ENCODE assay signal across 16 cellular contexts in the genomic region with DNA sequence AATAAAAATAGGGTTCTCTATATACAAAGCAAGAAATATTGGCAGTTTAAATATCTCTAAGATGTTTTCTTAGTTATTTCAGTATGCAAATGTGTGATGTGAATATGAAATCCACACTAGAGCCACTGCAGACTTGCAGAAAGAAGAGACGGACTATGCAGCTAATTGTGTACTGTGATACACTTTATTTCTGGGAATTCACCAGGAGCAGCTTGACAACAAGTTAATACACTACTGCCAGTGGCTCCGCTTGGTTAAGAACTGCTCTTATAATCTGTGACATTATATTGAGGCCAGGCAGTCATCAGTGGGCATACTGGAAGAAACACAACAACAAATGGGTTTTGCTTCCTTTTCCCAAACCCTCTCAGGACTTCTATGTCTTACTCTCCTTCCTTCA.
DNase-seq lines count a peak whose midpoint lies in the region; ATAC-seq and TF ChIP-seq lines count a peak whose summit lies in the region.
"Had no signal": no experiment of that assay in that cellular context is flagged by ENCODE, and none has a peak within 500 bp of the region (broad histone marks: within the 10 kb centered on the region; RNA-seq: fewer than 3 reads in every experiment).

No MANE protein-coding gene starts in this region.

- H3K79me2 ChIP-seq in PC-3 (ENCODE audit: low read length) = peaks cover 5% of the 10 kb centered on the region; the same call in 1 of the 2 replicates

- H2BK5ac ChIP-seq in mesenchymal stem cell (ENCODE audit: low read depth, low read length, poor library complexity, severe bottlenecking) = no peak overlapping the region

- no peaks in the 10 kb centered on the region for H3K27me3 ChIP-seq in left ventricle myocardium inferior (ENCODE audit: low read depth)
- H3K27me3 ChIP-seq in PC-3 (ENCODE audit: low read length) = no peaks in the 10 kb centered on the region
- H3K27me3 ChIP-seq in mesenchymal stem cell (ENCODE audit: control insufficient read depth in 1 of 2, insufficient read depth in 1 of 2, low read length in 2 of 2) = no peaks in the 10 kb centered on the region
- no peaks in the 10 kb centered on the region for H3K27me3 ChIP-seq in suprapubic skin
- no peaks in the 10 kb centered on the region for H3K27me3 ChIP-seq in testis
- H3K27me3 ChIP-seq: BE2C had no signal

- H3K9ac ChIP-seq in PC-3 (ENCODE audit: low read length) (no peak overlapping the region), mesenchymal stem cell (ENCODE audit: low read length) (peak overlapping the region; percentile 20)

- H2AFZ ChIP-seq in PC-3 (ENCODE audit: low read length) = no peak overlapping the region
- H2AFZ ChIP-seq in mesenchymal stem cell (ENCODE audit: low read depth, low read length) = no peak overlapping the region
- H2AFZ ChIP-seq: GM23338 had no signal

- no peak overlapping the region for H3K4me3 ChIP-seq in left ventricle myocardium inferior
- H3K4me3 ChIP-seq in PC-3 (ENCODE audit: low read length) = no peak overlapping the region
- no peak overlapping the region for H3K4me3 ChIP-seq in mesenchymal stem cell (ENCODE audit: insufficient read depth in 1 of 2, low read depth in 1 of 2, low read length in 2 of 2)
- H3K4me3 ChIP-seq in suprapubic skin = no peak overlapping the region
- no peak overlapping the region for H3K4me3 ChIP-seq in testis
- H3K4me3 ChIP-seq: GM23338 had no signal

- ATAC-seq in Right ventricle myocardium inferior = no peak
- no peak for ATAC-seq in PC-3
- no peak for ATAC-seq in GM19023 (IDR thresholded peaks at IDR 0.05; ENCODE audit: unreplicated experiment)
- ATAC-seq: GM23338 had no signal

- TF ChIP-seq EP300 in suprapubic skin (IDR thresholded peaks at IDR 0.05) = no peak

- H3K9me2 ChIP-seq in PC-3 (replicated peaks; ENCODE audit: low read length) = no peaks in the 10 kb centered on the region

- peak overlapping the region; percentile 6 for H3K27ac ChIP-seq in left ventricle myocardium inferior (replicated peaks)
- 0 out of 2 replicates have a peak overlapping the region, but pooled peaks have one; percentile 13 for H3K27ac ChIP-seq in PC-3 (ENCODE audit: low read length)
- H3K27ac ChIP-seq in mesenchymal stem cell (ENCODE audit: low read length, poor library complexity, severe bottlenecking) = no peak overlapping the region
- no peak overlapping the region for H3K27ac ChIP-seq in suprapubic skin
- H3K27ac ChIP-seq in testis = no peak overlapping the region
- H3K27ac ChIP-seq: HL-60 had no signal

- no peak overlapping the region for H3K4ac ChIP-seq in mesenchymal stem cell (ENCODE audit: low read depth in 1 of 2, low read length in 2 of 2)

- WGBS in mesenchymal stem cell = 100% methylated on average over 2 of the region's 2 CpGs
- 71% methylated on average over 2 of the region's 2 CpGs for WGBS in suprapubic skin
- 85 to 93% methylated on average over 2 of the region's 2 CpGs for WGBS in testis, 2 donors

- H4K91ac ChIP-seq in mesenchymal stem cell (ENCODE audit: low read length) = no peak overlapping the region

- POLR2A ChIA-PET in PC-3 (lab: Charles Lee; ENCODE audit: unreplicated experiment) = no interaction called here

- H2BK12ac ChIP-seq in mesenchymal stem cell (ENCODE audit: low read length in 2 of 2) = no peak overlapping the region

- H3K18ac ChIP-seq in mesenchymal stem cell (ENCODE audit: low read depth in 1 of 2, low read length in 2 of 2) = no peak overlapping the region

- no peaks in the 10 kb centered on the region for H3F3A ChIP-seq in PC-3 (ENCODE audit: low read length, unreplicated experiment)

- TF ChIP-seq CTCF in left ventricle myocardium inferior (IDR thresholded peaks at IDR 0.05; ENCODE audit: borderline replicate concordance) (no peak), PC-3 (conservative IDR thresholded peaks at IDR 0.05; ENCODE audit: low read depth, low read length) (no peak), suprapubic skin (IDR thresholded peaks at IDR 0.05) (no peak), testis (IDR thresholded peaks at IDR 0.05) (no peak)

- peaks cover 13% of the 10 kb centered on the region for H3K79me1 ChIP-seq in mesenchymal stem cell (replicated peaks; ENCODE audit: low read length, poor library complexity, severe bottlenecking)

- H4K20me1 ChIP-seq in PC-3 (ENCODE audit: low read length) = no peaks in the 10 kb centered on the region

- DNase-seq in left ventricle myocardium inferior = no peak
- DNase-seq in Right ventricle myocardium inferior (ENCODE audit: missing footprints) = no peak
- no peak for DNase-seq in PC-3
- DNase-seq in mesenchymal stem cell = no peak
- DNase-seq in suprapubic skin (ENCODE audit: low spot score in 2 of 2) = no peak
- DNase-seq in testis = no peak
- DNase-seq: ACHN; BE2C; C1 segment of cervical spinal cord; CD4-positive, CD25-positive, alpha-beta regulatory T cell; CD8-positive, alpha-beta memory T cell; COR-L47; DMS 273 treated with DMSO at 0.1 percent for 48 hours had no signal

- H3K4me2 ChIP-seq in PC-3 (ENCODE audit: low read length) = no peak overlapping the region
- no peak overlapping the region for H3K4me2 ChIP-seq in mesenchymal stem cell (ENCODE audit: low read length, poor library complexity, severe bottlenecking)
- H3K4me2 ChIP-seq: GM23338 had no signal

- H2BK15ac ChIP-seq in mesenchymal stem cell (ENCODE audit: low read depth, poor library complexity, severe bottlenecking) = no peak overlapping the region

- no peak overlapping the region for H3K23ac ChIP-seq in mesenchymal stem cell (ENCODE audit: low read length in 2 of 2)

- no peak overlapping the region for H2AK5ac ChIP-seq in mesenchymal stem cell (ENCODE audit: low read length, severe bottlenecking)

- H2BK120ac ChIP-seq in mesenchymal stem cell (ENCODE audit: low read depth, low read length) = no peak overlapping the region

- CTCF ChIA-PET in PC-3 (lab: Charles Lee) = no interaction called here

- no peak overlapping the region for H3K14ac ChIP-seq in mesenchymal stem cell (ENCODE audit: low read length in 2 of 2)

- TF ChIP-seq POLR2A in suprapubic skin (IDR thresholded peaks at IDR 0.05) (no peak), testis (IDR thresholded peaks at IDR 0.05) (no peak)

- intact Hi-C loops in left ventricle myocardium inferior (cut with micrococcal nuclease) (no loop called here), Right ventricle myocardium inferior (cut with DNase I) (no loop called here), PC-3 (cut with micrococcal nuclease) (no loop called here), testis (cut with DNase I; ENCODE audit: low total_unique reads) (no loop called here)

- H3K9me3 ChIP-seq in left ventricle myocardium inferior (replicated peaks) (peaks cover 11% of the 10 kb centered on the region), PC-3 (ENCODE audit: low read length) (no peaks in the 10 kb centered on the region), mesenchymal stem cell (ENCODE audit: control insufficient read depth, low read length) (no peaks in the 10 kb centered on the region), suprapubic skin (no peaks in the 10 kb centered on the region), testis (no peaks in the 10 kb centered on the region)
- H3K9me3 ChIP-seq: BE2C had no signal

- no peak overlapping the region for H4K8ac ChIP-seq in mesenchymal stem cell (ENCODE audit: low read length)

- BruUV-seq in PC-3 (replicated peaks; lab: Mats Ljungman, UMichigan) = no TSS peak

- H3K4me1 ChIP-seq in left ventricle myocardium inferior (peaks cover 56% of the 10 kb centered on the region), PC-3 (ENCODE audit: insufficient read depth, low read length) (peaks cover 20% of the 10 kb centered on the region), mesenchymal stem cell (ENCODE audit: control insufficient read depth, insufficient read depth, low read depth, low read length) (no peaks in the 10 kb centered on the region), suprapubic skin (peaks cover 18% of the 10 kb centered on the region), testis (no peaks in the 10 kb centered on the region)
- H3K4me1 ChIP-seq: BE2C had no signal

- peaks cover 8% of the 10 kb centered on the region for H3K36me3 ChIP-seq in left ventricle myocardium inferior
- no peaks in the 10 kb centered on the region; the same call in 1 of the 2 replicates for H3K36me3 ChIP-seq in PC-3 (ENCODE audit: low read depth, low read length)
- no peaks in the 10 kb centered on the region for H3K36me3 ChIP-seq in mesenchymal stem cell (ENCODE audit: control insufficient read depth in 1 of 2, insufficient read depth in 2 of 2, low read depth in 1 of 2, low read length in 2 of 2)
- H3K36me3 ChIP-seq in suprapubic skin = no peaks in the 10 kb centered on the region
- H3K36me3 ChIP-seq in testis (ENCODE audit: low read depth, missing control alignments) = no peaks in the 10 kb centered on the region
- H3K36me3 ChIP-seq: BE2C had no signal

Comparison
In these comparisons a context has a peak if more than half of its experiments do, and no peak if none do; other contexts are left out.
1. H3K27ac ChIP-seq: peak in left ventricle myocardium inferior (single experiment) and PC-3 (single experiment); none in mesenchymal stem cell (single experiment), suprapubic skin (single experiment) and testis (0 of 2).